24 cellular contexts compared by ENCODE assay signal in the genomic region with DNA sequence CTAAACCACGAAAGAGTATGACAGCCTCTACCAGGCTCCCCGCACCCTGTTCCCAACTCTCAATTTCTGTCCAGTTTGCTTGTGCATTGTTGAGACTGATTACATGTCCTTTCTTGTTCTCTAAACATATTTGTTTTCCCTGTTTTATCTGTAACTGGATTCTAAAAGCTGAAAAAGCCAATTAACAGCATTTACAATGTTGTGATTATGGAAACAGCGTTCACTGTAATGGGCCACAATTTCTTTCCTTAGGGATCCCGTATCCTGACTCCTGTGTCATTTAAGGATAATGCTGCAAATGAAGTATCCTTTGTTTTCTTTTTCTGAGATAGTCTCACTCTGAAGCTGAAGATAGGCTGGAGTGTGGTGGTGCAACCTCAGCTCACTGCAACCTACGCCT. TPM values are rescaled to one million over a fixed set of nuclear protein-coding genes. Genes with fewer than 3 reads are reported as not detected.
DNase-seq lines count a peak whose midpoint lies in the region; ATAC-seq, FAIRE-seq and TF ChIP-seq lines count a peak whose summit lies in the region.
"Had no signal": no experiment of that assay in that cellular context is flagged by ENCODE, and none has a peak within 500 bp of the region (broad histone marks: within the 10 kb centered on the region; RNA-seq: fewer than 3 reads in every experiment).

No MANE protein-coding gene starts in this region.

- H3K27me3 Mint-ChIP-seq in astrocyte (ENCODE audit: low read depth, unreplicated experiment): no peaks in the 10 kb centered on the region
- H3K27me3 Mint-ChIP-seq in nephron progenitor cell (ENCODE audit: low read depth, poor library complexity): no peaks in the 10 kb centered on the region
- H3K27me3 Mint-ChIP-seq in immature natural killer cell (ENCODE audit: low read depth in 3 of 3): no peaks in the 10 kb centered on the region
- H3K27me3 Mint-ChIP-seq: CD8-positive, alpha-beta memory T cell had no signal

- no peak overlapping the region for H3K27ac ChIP-seq in astrocyte (ENCODE audit: low read depth, low read length)
- H3K27ac ChIP-seq: HL-60 had no signal

- H3K36me3 Mint-ChIP-seq in astrocyte (ENCODE audit: low read depth, unreplicated experiment): peaks cover 14% of the 10 kb centered on the region
- peaks cover 73% of the 10 kb centered on the region for H3K36me3 Mint-ChIP-seq in nephron progenitor cell (ENCODE audit: low read depth)
- H3K36me3 Mint-ChIP-seq in immature natural killer cell: peaks cover 0 to 15% (median 13%) of the 10 kb centered on the region in 3 donors

- no peak overlapping the region for H3K9ac ChIP-seq in astrocyte (ENCODE audit: low read length)

- DNase-seq in NCI-H82 (lab: John Stamatoyannopoulos, UW): peak; percentile 51
- DNase-seq in NCI-H82 treated with DMSO at 0.1 percent for 48 hours (lab: John Stamatoyannopoulos, UW; ENCODE audit: unreplicated experiment): no peak
- DNase-seq in astrocyte (ENCODE audit: low read depth): no peak
- no peak for DNase-seq in nephron progenitor cell
- no peak for DNase-seq in left colon
- no peak for DNase-seq in immature natural killer cell
- DNase-seq in glomerular visceral epithelial cell (ENCODE audit: extremely low spot score): no peak
- DNase-seq: 8988T; C1 segment of cervical spinal cord; Calu3; CD8-positive, alpha-beta memory T cell; DMS153; H7; KBM-7; MM.1S; NCI-H1048; NCI-H1417 treated with DMSO at 0.1 percent for 48 hours; NCI-H187; NCI-H69 had no signal

- no peaks in the 10 kb centered on the region for H3K9me3 ChIP-seq in astrocyte (ENCODE audit: insufficient read depth, low read depth, low read length)

- no peak overlapping the region for H3K27ac Mint-ChIP-seq in astrocyte (ENCODE audit: unreplicated experiment)
- H3K27ac Mint-ChIP-seq in nephron progenitor cell: peak overlapping the region; percentile 97
- no peak overlapping the region for H3K27ac Mint-ChIP-seq in immature natural killer cell

- H3K9me3 Mint-ChIP-seq in astrocyte (ENCODE audit: unreplicated experiment) (no peaks in the 10 kb centered on the region), nephron progenitor cell (peaks cover 6% of the 10 kb centered on the region), immature natural killer cell (no peaks in the 10 kb centered on the region)
- H3K9me3 Mint-ChIP-seq: CD8-positive, alpha-beta memory T cell had no signal

- H3K4me3 Mint-ChIP-seq in astrocyte (ENCODE audit: unreplicated experiment) (peak overlapping the region; percentile 1), nephron progenitor cell (peak overlapping the region; percentile 13), immature natural killer cell (no peak overlapping the region)
- H3K4me3 Mint-ChIP-seq: CD8-positive, alpha-beta memory T cell had no signal

- H3K79me2 ChIP-seq in astrocyte (ENCODE audit: insufficient read depth, low read length): peaks cover 8% of the 10 kb centered on the region

- H3K4me3 ChIP-seq in astrocyte (ENCODE audit: insufficient read depth, low read depth, low read length): no peak overlapping the region

- H2AFZ ChIP-seq in astrocyte (ENCODE audit: low read depth, low read length): no peak overlapping the region

- H3K4me1 Mint-ChIP-seq in astrocyte (ENCODE audit: low read depth, unreplicated experiment) (peaks cover 17% of the 10 kb centered on the region), nephron progenitor cell (peaks cover 30% of the 10 kb centered on the region), immature natural killer cell (peaks cover 4 to 14% of the 10 kb centered on the region in 2 donors)

- no peaks in the 10 kb centered on the region for H3K27me3 ChIP-seq in astrocyte (ENCODE audit: insufficient read depth, low read length)

- no peaks in the 10 kb centered on the region for H3K4me1 ChIP-seq in astrocyte (ENCODE audit: insufficient read depth, low read length)

- no peak overlapping the region for H3K4me2 ChIP-seq in astrocyte (ENCODE audit: low read length)

- ATAC-seq in left colon (no peak), GM21526 (IDR thresholded peaks at IDR 0.05; ENCODE audit: low FRiP score, unreplicated experiment) (no peak)

- TF ChIP-seq CTCF in astrocyte (IDR thresholded peaks at IDR 0.05; ENCODE audit: insufficient read depth, low read depth, low read length) (no peak), nephron progenitor cell (IDR thresholded peaks at IDR 0.05) (no peak)

- H3K36me3 ChIP-seq in astrocyte (ENCODE audit: insufficient read depth, low read length): peaks cover 3% of the 10 kb centered on the region

- intact Hi-C loops in left colon (cut with DNase I, micrococcal nuclease): loop anchor here in 1 of 2 donors (5.0 kb wide), 1 partner anchor 176 kb away; no protein-coding TSS in a partner anchor

- FAIRE-seq in astrocyte (lab: Jason Lieb, UNC): no peak
- FAIRE-seq: GM12891 had no signal

- H4K20me1 ChIP-seq in astrocyte (ENCODE audit: insufficient read depth, low read length): no peaks in the 10 kb centered on the region

RNA-seq across cellular contexts. Expression of gene EBPL, which starts 20.5 kb away (rescaled TPM):
- total RNA-seq in astrocyte (57.6 and 62.1 TPM in 2 replicates), left colon (10 to 100 TPM; 34.8 to 45.8 TPM)
- polyA plus RNA-seq in immature natural killer cell: 10 to 100 TPM; 47.3 to 53.6 (median 49.6) TPM

RNA-seq across cellular contexts. Expression of gene ARL11, which starts 42.5 kb away (rescaled TPM):
- not detected in 2 replicates for total RNA-seq in astrocyte
- 1 to 10 TPM; 1.7 TPM for total RNA-seq in left colon
- 1 to 10 TPM in 1 of 3 donors, under 1 TPM in 2; 0.27 to 1.3 (median 0.38) TPM for polyA plus RNA-seq in immature natural killer cell
- total RNA-seq: Calu3, G401, NCI-H460 had no signal

Comparison
In these comparisons a context has a peak if more than half of its experiments do, and no peak if none do; other contexts are left out.
1. H3K4me3 Mint-ChIP-seq: peak in astrocyte (single experiment) and nephron progenitor cell (single experiment); none in immature natural killer cell (0 of 5).